21 cellular contexts compared by ENCODE assay signal in the genomic region with DNA sequence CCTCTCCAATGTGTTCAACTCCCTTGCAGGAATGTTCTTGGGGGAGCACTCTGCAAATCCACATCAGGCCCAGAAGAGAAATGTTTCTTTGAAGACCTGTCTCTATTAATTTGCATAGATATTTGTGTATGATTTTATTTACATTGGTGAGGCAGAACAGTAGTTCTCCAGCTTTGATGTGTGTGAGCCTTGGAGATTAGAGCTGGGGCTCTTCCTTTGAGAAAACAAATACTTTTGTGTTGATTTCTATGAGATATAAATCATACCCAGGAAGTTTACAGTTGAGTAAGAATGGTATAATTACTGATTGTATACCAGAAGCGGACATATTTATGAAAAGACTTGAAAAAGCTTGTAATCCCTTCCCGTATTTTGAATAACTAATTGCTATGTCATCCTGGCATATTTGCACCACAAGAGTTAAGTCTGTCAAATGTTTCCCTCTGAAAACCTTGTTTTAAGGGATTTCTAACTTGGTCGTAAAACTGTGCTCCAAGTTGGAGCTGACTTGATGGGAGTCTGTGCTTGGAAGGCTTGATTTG.
A peak's percentile ranks its signal among the peaks of the same experiment; 100 is the strongest.
DNase-seq lines count a peak whose midpoint lies in the region; ATAC-seq, FAIRE-seq and TF ChIP-seq lines count a peak whose summit lies in the region.
"Had no signal": no experiment of that assay in that cellular context is flagged by ENCODE, and none has a peak within 500 bp of the region (broad histone marks: within the 10 kb centered on the region; RNA-seq: fewer than 3 reads in every experiment).

No MANE protein-coding gene starts in this region.

- ATAC-seq in HepG2 (no peak), right lobe of liver (no peak)
- ATAC-seq: HCT116 had no signal

- no peak for TF ChIP-seq RAD21 in HepG2 (CRISPR knock-in tag; IDR thresholded peaks at IDR 0.05)

- POLR2A ChIA-PET in HepG2 (lab: Yijun Ruan, JAX) = no interaction called here

- intact Hi-C loops in HepG2 (cut with micrococcal nuclease; ENCODE audit: unreplicated experiment) (no loop called here), right lobe of liver (cut with DNase I) (loop anchor here in 1 of 2 donors (10.0 kb wide), 1 partner anchor 495 kb away; the partner anchor contains the start of gene ZNF503)

- no peaks in the 10 kb centered on the region for H4K20me1 ChIP-seq in HepG2 (ENCODE audit: insufficient read depth, low read length)

- no peak overlapping the region for H2BK12ac ChIP-seq in mesenchymal stem cell (ENCODE audit: low read length in 2 of 2)

- no peak overlapping the region for H3K14ac ChIP-seq in mesenchymal stem cell (ENCODE audit: low read length in 2 of 2)

- H2BK15ac ChIP-seq in mesenchymal stem cell (ENCODE audit: low read depth, poor library complexity, severe bottlenecking) = no peak overlapping the region

- CTCF ChIA-PET in HepG2 (lab: Yijun Ruan, JAX; ENCODE audit: low intra/inter-chr PET ratio, low total read pairs) = no interaction called here

- no peak overlapping the region for H3K18ac ChIP-seq in mesenchymal stem cell (ENCODE audit: low read depth in 1 of 2, low read length in 2 of 2)

- H3K4me1 ChIP-seq in HepG2 (ENCODE audit: insufficient read depth, low read length) = peaks cover 63% of the 10 kb centered on the region
- no peaks in the 10 kb centered on the region for H3K4me1 ChIP-seq in right lobe of liver
- no peaks in the 10 kb centered on the region for H3K4me1 ChIP-seq in mesenchymal stem cell (ENCODE audit: control insufficient read depth, insufficient read depth, low read depth, low read length)
- H3K4me1 ChIP-seq in Peyer's patch = no peaks in the 10 kb centered on the region
- H3K4me1 ChIP-seq: BE2C had no signal

- H2AK5ac ChIP-seq in mesenchymal stem cell (ENCODE audit: low read length, severe bottlenecking) = no peak overlapping the region

- H3K4me2 ChIP-seq in HepG2 (ENCODE audit: low read depth, low read length) = no peak overlapping the region
- no peak overlapping the region for H3K4me2 ChIP-seq in mesenchymal stem cell (ENCODE audit: low read length, poor library complexity, severe bottlenecking)

- H3K9me3 ChIP-seq in HepG2 (ENCODE audit: low read length) = no peaks in the 10 kb centered on the region
- H3K9me3 ChIP-seq in right lobe of liver = no peaks in the 10 kb centered on the region
- H3K9me3 ChIP-seq in mesenchymal stem cell (ENCODE audit: control insufficient read depth, low read length) = no peaks in the 10 kb centered on the region
- no peaks in the 10 kb centered on the region for H3K9me3 ChIP-seq in Peyer's patch
- H3K9me3 ChIP-seq: BE2C had no signal

- in situ Hi-C loops in HepG2 (cut with HindIII; ENCODE audit: extremely low pct_ligation_motif_present, low pct_unique_long_range_greater_than_20kb) = no loop called here

- WGBS in HepG2 (ENCODE audit: low lambda C conversion rate) = 87% methylated on average over 3 of the region's 3 CpGs
- WGBS in right lobe of liver (ENCODE audit: insufficient coverage, low coverage, low lambda C conversion rate, missing lambda C conversion rate) = 91% methylated on average over 3 of the region's 3 CpGs
- 24% methylated on average over 1 of the region's 3 CpGs for WGBS in mesenchymal stem cell

- TF ChIP-seq POLR2A in HepG2 (IDR thresholded peaks at IDR 0.05; ENCODE audit: insufficient read depth in 1 of 2, low read depth in 2 of 2, low read length in 2 of 2) (no peak), right lobe of liver (IDR thresholded peaks at IDR 0.05) (no peak), Peyer's patch (IDR thresholded peaks at IDR 0.05) (no peak)

- H3K79me1 ChIP-seq in mesenchymal stem cell (replicated peaks; ENCODE audit: low read length, poor library complexity, severe bottlenecking) = no peaks in the 10 kb centered on the region

- H3K36me3 ChIP-seq in HepG2 (replicated peaks in 1 of 2; ENCODE audit: control insufficient read depth in 1 of 2, insufficient read depth in 2 of 2, low read length in 2 of 2) = no peaks in the 10 kb centered on the region
- H3K36me3 ChIP-seq in right lobe of liver = no peaks in the 10 kb centered on the region
- no peaks in the 10 kb centered on the region for H3K36me3 ChIP-seq in mesenchymal stem cell (ENCODE audit: control insufficient read depth in 1 of 2, insufficient read depth in 2 of 2, low read depth in 1 of 2, low read length in 2 of 2)
- no peaks in the 10 kb centered on the region for H3K36me3 ChIP-seq in Peyer's patch
- H3K36me3 ChIP-seq: BE2C had no signal

- peak; percentile 45 for DNase-seq in HepG2 (ENCODE audit: low spot score)
- no peak for DNase-seq in right lobe of liver
- peak; percentile 72 to 74 for DNase-seq in NCI-H526 (lab: John Stamatoyannopoulos, UW)
- DNase-seq in SW480 (ENCODE audit: low spot score) = peak; percentile 56
- peak; percentile 42 for DNase-seq in mesenchymal stem cell
- DNase-seq in Peyer's patch = no peak
- DNase-seq in activated effector memory CD4-positive, alpha-beta T cell treated with Interleukin-2 at 50 U/mL for 16 hours = no peak
- DNase-seq in AML-193 (lab: John Stamatoyannopoulos, UW) = no peak
- DNase-seq: BE2C; C1 segment of cervical spinal cord; CD4-positive, CD25-positive, alpha-beta regulatory T cell; CD8-positive, alpha-beta memory T cell; COR-L47; DMS 273 treated with DMSO at 0.1 percent for 48 hours; DMS53; GDM1; GOT3; H7 had no signal

- H3K23ac ChIP-seq in mesenchymal stem cell (ENCODE audit: low read length in 2 of 2) = no peak overlapping the region

- H3K4ac ChIP-seq in mesenchymal stem cell (ENCODE audit: low read depth in 1 of 2, low read length in 2 of 2) = no peak overlapping the region

- H3K4me3 ChIP-seq in HepG2 (replicated peaks in 1 of 3; ENCODE audit: insufficient read depth in 1 of 3, low read depth in 2 of 3, low read length in 3 of 3) = no peak overlapping the region
- H3K4me3 ChIP-seq in right lobe of liver = no peak overlapping the region
- no peak overlapping the region for H3K4me3 ChIP-seq in mesenchymal stem cell (ENCODE audit: insufficient read depth in 1 of 2, low read depth in 1 of 2, low read length in 2 of 2)
- no peak overlapping the region for H3K4me3 ChIP-seq in Peyer's patch

- TF ChIP-seq CTCF in HepG2 (CRISPR knock-in tag; IDR thresholded peaks at IDR 0.05) = no peak
- TF ChIP-seq CTCF in right lobe of liver (IDR thresholded peaks at IDR 0.05) = no peak
- no peak for TF ChIP-seq CTCF in Peyer's patch (IDR thresholded peaks at IDR 0.05)

- H3K9ac ChIP-seq in HepG2 (ENCODE audit: insufficient read depth, low read depth, low read length) (no peak overlapping the region), mesenchymal stem cell (ENCODE audit: low read length) (no peak overlapping the region)

- H2BK120ac ChIP-seq in mesenchymal stem cell (ENCODE audit: low read depth, low read length) = no peak overlapping the region

- H3K27ac ChIP-seq in HepG2 (ENCODE audit: extremely low read length, insufficient read depth, low read length) (no peak overlapping the region), right lobe of liver (no peak overlapping the region), mesenchymal stem cell (ENCODE audit: low read length, poor library complexity, severe bottlenecking) (no peak overlapping the region), Peyer's patch (no peak overlapping the region)

- H4K91ac ChIP-seq in mesenchymal stem cell (ENCODE audit: low read length) = no peak overlapping the region

- no peak overlapping the region for H4K8ac ChIP-seq in mesenchymal stem cell (ENCODE audit: low read length)

- TF ChIP-seq EP300 in HepG2 (IDR thresholded peaks at IDR 0.05; ENCODE audit: low read depth in 2 of 2, low read length in 2 of 2) (peak in 1 of 2 experiments; percentile 46; a peak in 2 of 4 replicates), HepG2 (CRISPR knock-in tag; IDR thresholded peaks at IDR 0.05; ENCODE audit: borderline replicate concordance) (no peak)

- no peak overlapping the region for H2BK5ac ChIP-seq in mesenchymal stem cell (ENCODE audit: low read depth, low read length, poor library complexity, severe bottlenecking)

- H3K79me2 ChIP-seq in HepG2 (ENCODE audit: insufficient read depth, low read length) = no peaks in the 10 kb centered on the region

- H3K27me3 ChIP-seq in HepG2 (ENCODE audit: control insufficient read depth in 1 of 2, insufficient read depth in 2 of 2, low read length in 2 of 2) = no peaks in the 10 kb centered on the region
- no peaks in the 10 kb centered on the region for H3K27me3 ChIP-seq in right lobe of liver
- peaks cover 0 to 16% of the 10 kb centered on the region in 2 experiments for H3K27me3 ChIP-seq in mesenchymal stem cell (ENCODE audit: control insufficient read depth in 1 of 2, insufficient read depth in 1 of 2, low read length in 2 of 2)
- H3K27me3 ChIP-seq in Peyer's patch = no peaks in the 10 kb centered on the region
- H3K27me3 ChIP-seq: BE2C had no signal

- H2AFZ ChIP-seq in HepG2 (ENCODE audit: low read length) = no peak overlapping the region
- no peak overlapping the region for H2AFZ ChIP-seq in mesenchymal stem cell (ENCODE audit: low read depth, low read length)

- BruUV-seq in HepG2 (replicated peaks; lab: Mats Ljungman, UMichigan) = no TSS peak

- FAIRE-seq in HepG2 (lab: Jason Lieb, UNC) = no peak
- FAIRE-seq: GM12892, GM18507 had no signal

TF ChIP-seq in HepG2, 621 proteins besides CTCF, POLR2A, EP300 and RAD21 (continues in another document):
- TF ChIP-seq, protein P1, sequence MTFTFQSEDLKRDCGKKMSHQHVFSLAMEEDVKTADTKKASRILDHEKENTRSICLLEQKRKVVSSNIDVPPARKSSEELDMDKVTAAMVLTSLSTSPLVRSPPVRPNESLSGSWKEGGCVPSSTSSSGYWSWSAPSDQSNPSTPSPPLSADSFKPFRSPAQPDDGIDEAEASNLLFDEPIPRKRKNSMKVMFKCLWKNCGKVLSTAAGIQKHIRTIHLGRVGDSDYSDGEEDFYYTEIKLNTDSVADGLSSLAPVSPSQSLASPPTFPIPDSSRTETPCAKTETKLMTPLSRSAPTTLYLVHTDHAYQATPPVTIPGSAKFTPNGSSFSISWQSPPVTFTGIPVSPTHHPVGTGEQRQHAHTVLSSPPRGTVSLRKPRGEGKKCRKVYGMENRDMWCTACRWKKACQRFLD (CRISPR knock-in tag; IDR thresholded peaks at IDR 0.05; ENCODE audit: borderline replicate concordance) = no peak
- TF ChIP-seq MED1 (CRISPR knock-in tag; IDR thresholded peaks at IDR 0.05) (peak; percentile 50; the same call in 1 of the 2 replicates), HMG20A (CRISPR knock-in tag; IDR thresholded peaks at IDR 0.05; ENCODE audit: borderline replicate concordance) (peak; percentile 28; the same call in 1 of the 2 replicates)

Comparison
In these comparisons a context has a peak if more than half of its experiments do, and no peak if none do; other contexts are left out.
1. DNase-seq: peak in HepG2 (single experiment), NCI-H526 (2 of 2), SW480 (single experiment) and mesenchymal stem cell (single experiment); none in right lobe of liver (0 of 3), Peyer's patch (0 of 3), activated effector memory CD4-positive, alpha-beta T cell treated with Interleukin-2 at 50 U/mL for 16 hours (single experiment) and AML-193 (0 of 2).